Comparison of ENCODE assay signal across 14 cellular contexts in genomic region chr14:48628870-48629269, GRCh38.
"Had no signal": no experiment of that assay in that cellular context is flagged by ENCODE, and none has a peak within 500 bp of the region (broad histone marks: within the 10 kb centered on the region; RNA-seq: fewer than 3 reads in every experiment).

No MANE protein-coding gene starts in this region.

- DNase-seq: activated B cell treated with CpG ODN at 0.5 μM for 24 hours; activated CD4-positive, alpha-beta T cell treated with anti-CD3 and anti-CD28 coated beads for 48 hours; activated CD8-positive, alpha-beta T cell treated with anti-CD3 and anti-CD28 coated beads for 36 hours; activated effector memory CD4-positive, alpha-beta T cell treated with anti-CD3 and anti-CD28 coated beads, Interleukin-2, amount 50 U/mL, for 16 hours; activated T-cell treated with anti-CD3 and anti-CD28 coated beads, Interleukin-2, amount 50 U/mL, for 4 hours; adrenal gland; dermis blood vessel endothelial cell; heart left ventricle; left colon; spleen; stimulated activated naive CD8-positive, alpha-beta T cell treated with anti-CD3 and anti-CD28 coated beads, Interleukin-15, amount 100 ng/mL, for 72 hours had no signal

- H3K4me3 Mint-ChIP-seq: activated B cell treated with CpG ODN at 0.5 μM for 24 hours; activated CD8-positive, alpha-beta T cell treated with anti-CD3 and anti-CD28 coated beads for 36 hours; activated naive CD4-positive, alpha-beta T cell treated with anti-CD3 and anti-CD28 coated beads, Interleukin-2, amount 50 U/mL, for 24 hours; activated T-cell treated with anti-CD3 and anti-CD28 coated beads, Interleukin-2, amount 50 U/mL, for 4 hours; mesothelial cell of epicardium; stimulated activated naive CD8-positive, alpha-beta T cell treated with anti-CD3 and anti-CD28 coated beads, Interleukin-15, amount 100 ng/mL, for 72 hours had no signal

- H3K27ac Mint-ChIP-seq: activated B cell treated with CpG ODN at 0.5 μM for 24 hours; activated CD8-positive, alpha-beta T cell treated with anti-CD3 and anti-CD28 coated beads for 36 hours; activated naive CD4-positive, alpha-beta T cell treated with anti-CD3 and anti-CD28 coated beads, Interleukin-2, amount 50 U/mL, for 24 hours; mesothelial cell of epicardium; stimulated activated naive CD8-positive, alpha-beta T cell treated with anti-CD3 and anti-CD28 coated beads, Interleukin-15, amount 100 ng/mL, for 72 hours had no signal

- H3K27me3 Mint-ChIP-seq: activated B cell treated with CpG ODN at 0.5 μM for 24 hours; activated CD8-positive, alpha-beta T cell treated with anti-CD3 and anti-CD28 coated beads for 36 hours; activated naive CD4-positive, alpha-beta T cell treated with anti-CD3 and anti-CD28 coated beads, Interleukin-2, amount 50 U/mL, for 24 hours; stimulated activated naive CD8-positive, alpha-beta T cell treated with anti-CD3 and anti-CD28 coated beads, Interleukin-15, amount 100 ng/mL, for 72 hours had no signal

- H3K9me3 Mint-ChIP-seq: activated B cell treated with CpG ODN at 0.5 μM for 24 hours; activated CD8-positive, alpha-beta T cell treated with anti-CD3 and anti-CD28 coated beads for 36 hours; activated naive CD4-positive, alpha-beta T cell treated with anti-CD3 and anti-CD28 coated beads, Interleukin-2, amount 50 U/mL, for 24 hours; mesothelial cell of epicardium had no signal

- H3K4me1 Mint-ChIP-seq: activated naive CD4-positive, alpha-beta T cell treated with anti-CD3 and anti-CD28 coated beads, Interleukin-2, amount 50 U/mL, for 24 hours; stimulated activated naive CD8-positive, alpha-beta T cell treated with anti-CD3 and anti-CD28 coated beads, Interleukin-15, amount 100 ng/mL, for 72 hours had no signal

- H3K36me3 Mint-ChIP-seq: activated naive CD4-positive, alpha-beta T cell treated with anti-CD3 and anti-CD28 coated beads, Interleukin-2, amount 50 U/mL, for 24 hours; mesothelial cell of epicardium had no signal

- ATAC-seq: activated CD8-positive, alpha-beta T cell treated with anti-CD3 and anti-CD28 coated beads for 36 hours; activated T-cell treated with anti-CD3 and anti-CD28 coated beads, Interleukin-2, amount 50 U/mL, for 4 hours; heart left ventricle; left colon; sciatic nerve; stimulated activated naive CD8-positive, alpha-beta T cell treated with anti-CD3 and anti-CD28 coated beads, Interleukin-15, amount 100 ng/mL, for 72 hours had no signal
